9 cellular contexts compared by ENCODE assay signal in genomic region chr17:49224198-49224996, GRCh38. TPM values are rescaled to one million over a fixed set of nuclear protein-coding genes. Genes with fewer than 3 reads are reported as not detected.
DNase-seq lines count a peak whose midpoint lies in the region; ATAC-seq and TF ChIP-seq lines count a peak whose summit lies in the region.
"Had no signal": no experiment of that assay in that cellular context is flagged by ENCODE, and none has a peak within 500 bp of the region (broad histone marks: within the 10 kb centered on the region; RNA-seq: fewer than 3 reads in every experiment).

No MANE protein-coding gene starts in this region.

- no peak for ATAC-seq in gastrocnemius medialis

- 0 to 8% methylated on average over 8 to 20 of the region's 95 CpGs for WGBS in esophagus squamous epithelium, 2 donors

- H3K36me3 ChIP-seq in esophagus squamous epithelium (peaks cover 0 to 8% (median 0%) of the 10 kb centered on the region in 3 donors), gastrocnemius medialis (no peaks in the 10 kb centered on the region)

- H3K9me3 ChIP-seq in esophagus squamous epithelium (no peaks in the 10 kb centered on the region), gastrocnemius medialis (no peaks in the 10 kb centered on the region)

- TF ChIP-seq POLR2A in esophagus squamous epithelium (IDR thresholded peaks at IDR 0.05) (no peak), gastrocnemius medialis (IDR thresholded peaks at IDR 0.05) (no peak)

- H3K27ac ChIP-seq in esophagus squamous epithelium (no peak overlapping the region), gastrocnemius medialis (no peak overlapping the region)

- intact Hi-C loops in esophagus squamous epithelium (cut with DNase I): loop anchor here (5.0 kb wide), 1 partner anchor 42 kb away; no protein-coding TSS in a partner anchor
- intact Hi-C loops in gastrocnemius medialis (cut with DNase I; ENCODE audit: low total_unique reads): no loop called here

- peak; percentile 61 for DNase-seq in NAMALWA (ENCODE audit: low spot score)
- peak; percentile 30 to 31 for DNase-seq in activated CD4-positive, alpha-beta T cell treated with anti-CD3 and anti-CD28 coated beads, Interleukin-2, amount 50 U/mL, for 4 hours
- DNase-seq in esophagus squamous epithelium (lab: John Stamatoyannopoulos, UW): no peak
- DNase-seq in skeletal muscle cell (ENCODE audit: low read depth): no peak
- no peak for DNase-seq in AML-193 (lab: John Stamatoyannopoulos, UW)
- DNase-seq in NCI-H1092 (lab: John Stamatoyannopoulos, UW): no peak
- DNase-seq in gastrocnemius medialis: no peak

- peaks cover 4 to 37% (median 13%) of the 10 kb centered on the region in 3 donors for H3K4me1 ChIP-seq in esophagus squamous epithelium
- peaks cover 3 to 15% of the 10 kb centered on the region in 2 donors for H3K4me1 ChIP-seq in gastrocnemius medialis

- TF ChIP-seq CTCF in esophagus squamous epithelium (IDR thresholded peaks at IDR 0.05): no peak
- TF ChIP-seq CTCF in gastrocnemius medialis (IDR thresholded peaks at IDR 0.05 in 4 of 5, conservative IDR thresholded peaks at IDR 0.05 in 1 of 5): no peak

- H3K27me3 ChIP-seq in esophagus squamous epithelium: peaks cover 7 to 100% (median 11%) of the 10 kb centered on the region in 4 donors
- H3K27me3 ChIP-seq in gastrocnemius medialis: peaks cover 19 to 29% (median 27%) of the 10 kb centered on the region in 3 donors

- in situ Hi-C loops in gastrocnemius medialis (cut with MboI; ENCODE audit: low sequenced_read_pairs in 4 of 4): no loop called here

- H3K4me3 ChIP-seq in esophagus squamous epithelium (peak overlapping the region in 3 of 4 donors; percentile 3 to 51 (median 30)), skeletal muscle cell (ENCODE audit: low read depth, low read length) (peak overlapping the region; percentile 4), gastrocnemius medialis (peak overlapping the region in 1 of 4 donors; percentile 27)

RNA-seq across cellular contexts. Expression of gene PHOSPHO1, which starts 6.2 kb away (rescaled TPM):
- total RNA-seq in esophagus squamous epithelium (1 to 10 TPM in 1 of 4 donors, under 1 TPM in 1, not detected in 2; 0.38 to 2.4 TPM), gastrocnemius medialis (1 to 10 TPM in 3 of 4 donors, not detected in 1; 1.0 to 3.7 (median 2.1) TPM)
- total RNA-seq: NCI-H460 had no signal

RNA-seq across cellular contexts. Expression of gene ABI3, which starts 13.9 kb away (rescaled TPM):
- 1 to 10 TPM; 1.5 to 8.8 (median 4.2) TPM for total RNA-seq in esophagus squamous epithelium
- 1 to 10 TPM; 1.2 to 2.6 (median 2.4) TPM for total RNA-seq in gastrocnemius medialis
- total RNA-seq: NCI-H460 had no signal

RNA-seq across cellular contexts. Expression of gene GNGT2, which starts 14.0 kb away (rescaled TPM):
- total RNA-seq in esophagus squamous epithelium: 1 to 10 TPM in 2 of 4 donors, not detected in 2; 1.4 to 1.7 TPM
- not detected for total RNA-seq in gastrocnemius medialis
- total RNA-seq: fibroblast of villous mesenchyme, NCI-H460 had no signal

Comparison
In these comparisons a context has a peak if more than half of its experiments do, and no peak if none do; other contexts are left out.
1. DNase-seq: peak in NAMALWA (single experiment) and activated CD4-positive, alpha-beta T cell treated with anti-CD3 and anti-CD28 coated beads, Interleukin-2, amount 50 U/mL, for 4 hours (2 of 2); none in esophagus squamous epithelium (single experiment), skeletal muscle cell (single experiment), AML-193 (0 of 2), NCI-H1092 (single experiment) and gastrocnemius medialis (0 of 2).